21 cellular contexts compared by ENCODE assay signal in genomic region chr2:63270717-63271116, GRCh38.
"Had no signal": no experiment of that assay in that cellular context is flagged by ENCODE, and none has a peak within 500 bp of the region (broad histone marks: within the 10 kb centered on the region; RNA-seq: fewer than 3 reads in every experiment).

No MANE protein-coding gene starts in this region.

- H3K4me1 ChIP-seq: esophagus muscularis mucosa, foreskin keratinocyte, gastroesophageal sphincter, heart left ventricle, left lung, lower lobe of right lung had no signal

- H3K4me2 ChIP-seq: hepatocyte had no signal

- DNase-seq: dermis blood vessel endothelial cell; dorsolateral prefrontal cortex; effector CD4-positive, alpha-beta T cell; effector memory CD4-positive, alpha-beta T cell; foreskin keratinocyte; heart left ventricle; hypothalamus; immature natural killer cell; islet precursor cell; left cardiac atrium; left lung; left ventricle myocardium superior; lower lobe of right lung; mesenchymal stem cell; mucosa of descending colon; naive B cell had no signal

- H3K36me3 ChIP-seq: esophagus muscularis mucosa, gastroesophageal sphincter, heart left ventricle, left lung, lower lobe of right lung had no signal

- H3K27me3 ChIP-seq: dorsolateral prefrontal cortex, esophagus muscularis mucosa, foreskin keratinocyte, gastroesophageal sphincter, heart left ventricle, hepatocyte, left lung had no signal

- H2AFZ ChIP-seq: hepatocyte had no signal

- H3K27ac ChIP-seq: coronary artery, dorsolateral prefrontal cortex, esophagus muscularis mucosa, foreskin keratinocyte, gastroesophageal sphincter, heart left ventricle, hepatocyte, left lung, lower lobe of right lung had no signal

- ATAC-seq: foreskin keratinocyte, gastroesophageal sphincter, heart left ventricle, left cardiac atrium, left lung, left ventricle myocardium superior, mucosa of descending colon had no signal

- FAIRE-seq: endothelial cell of umbilical vein had no signal

- H3K4me3 ChIP-seq: coronary artery, dorsolateral prefrontal cortex, esophagus muscularis mucosa, gastroesophageal sphincter, heart left ventricle, hepatocyte, left lung, lower lobe of right lung, mucosa of descending colon had no signal
